ENCODE assay signal across 8 cellular contexts in the genomic region with DNA sequence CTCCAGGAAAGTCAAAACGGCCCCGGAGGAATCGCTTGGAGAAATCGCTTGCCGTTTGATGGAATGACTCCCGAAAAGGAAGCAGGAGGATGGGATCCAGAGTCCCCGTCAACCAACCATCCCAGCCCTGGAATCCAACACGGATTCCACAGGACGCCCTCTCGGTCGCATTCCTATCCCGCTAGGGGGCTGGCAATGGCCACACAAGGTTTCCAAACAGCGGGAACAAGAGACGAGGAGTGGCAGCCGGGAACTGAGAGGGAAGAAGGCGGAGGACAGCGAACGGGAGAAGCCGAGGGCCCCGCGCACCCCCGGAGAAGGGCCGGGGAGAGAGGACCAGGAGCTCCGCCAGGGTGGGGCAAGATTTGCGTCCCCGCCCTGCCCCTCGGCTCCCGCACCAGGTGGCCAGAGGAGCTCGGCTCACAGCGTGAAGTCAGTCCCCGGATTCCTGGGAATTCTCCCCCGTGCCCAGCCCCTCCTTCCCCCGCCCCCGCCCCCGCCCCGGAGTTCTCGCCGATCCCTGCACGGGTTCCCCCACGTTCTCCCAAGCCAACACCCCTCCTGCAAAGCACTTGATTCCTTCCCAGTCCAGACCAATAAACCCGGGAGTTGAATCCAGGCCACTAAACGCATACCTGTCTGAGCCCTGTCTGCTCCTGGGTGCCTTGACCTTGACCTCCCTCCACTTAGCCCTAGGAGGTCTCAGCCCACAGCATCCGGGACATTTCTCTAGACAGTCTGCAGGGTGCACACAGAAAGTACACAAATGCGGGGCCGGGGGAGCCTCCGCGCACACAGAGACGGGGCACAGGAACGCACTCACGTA. TPM values are rescaled to one million over a fixed set of nuclear protein-coding genes. Genes with fewer than 3 reads are reported as not detected.
DNase-seq lines count a peak whose midpoint lies in the region; ATAC-seq and FAIRE-seq lines count a peak whose summit lies in the region.

No MANE protein-coding gene starts in this region.

- no peak overlapping the region for H2BK120ac ChIP-seq in trophoblast cell (ENCODE audit: insufficient read depth, low read length, poor library complexity)

- H3K79me2 ChIP-seq in trophoblast cell (ENCODE audit: control insufficient read depth, insufficient read depth, low read length, poor library complexity), result no peaks in the 10 kb centered on the region

- H4K91ac ChIP-seq in trophoblast cell (ENCODE audit: low read depth, low read length), result no peak overlapping the region

- CTCF ChIA-PET in CD4-positive, alpha-beta memory T cell (lab: Charles Lee; ENCODE audit: partially characterized antibody), result no interaction called here

- WGBS in trophoblast cell (ENCODE audit: extremely low coverage, insufficient coverage, insufficient read length), result no CpG with 5 or more reads among the region's 50 CpGs

- ATAC-seq in GM18511 (IDR thresholded peaks at IDR 0.05; ENCODE audit: unreplicated experiment) (no peak), GM18517 (IDR thresholded peaks at IDR 0.05; ENCODE audit: unreplicated experiment) (no peak), HG03521 (IDR thresholded peaks at IDR 0.05; ENCODE audit: unreplicated experiment) (no peak)

- H3K27me3 Mint-ChIP-seq in CD4-positive, alpha-beta memory T cell, result no peaks in the 10 kb centered on the region

- peak overlapping the region; percentile 62 to 83 (median 76) for H3K4me3 Mint-ChIP-seq in CD4-positive, alpha-beta memory T cell

- H3K9me3 Mint-ChIP-seq in CD4-positive, alpha-beta memory T cell, result no peaks in the 10 kb centered on the region

- H3K14ac ChIP-seq in trophoblast cell (ENCODE audit: low read length), result no peak overlapping the region

- H3K23ac ChIP-seq in trophoblast cell (ENCODE audit: low read length), result no peak overlapping the region

- H3K4me2 ChIP-seq in trophoblast cell (ENCODE audit: low read length), result peak overlapping the region; percentile 57

- peak overlapping the region; percentile 47 for H4K12ac ChIP-seq in trophoblast cell (ENCODE audit: low read depth, low read length)

- H3K9ac ChIP-seq in trophoblast cell (ENCODE audit: low read length), result no peak overlapping the region

- no peak overlapping the region for H3K18ac ChIP-seq in trophoblast cell (ENCODE audit: low read length)

- H3K4me1 Mint-ChIP-seq in CD4-positive, alpha-beta memory T cell, result peaks cover 16 to 48% (median 27%) of the 10 kb centered on the region in 4 donors

- intact Hi-C loops in CD4-positive, alpha-beta memory T cell (cut with micrococcal nuclease), result loop anchor here (10.0 kb wide), 1 partner anchor 56 kb away; the partner anchor contains the start of gene L1CAM

- no peak overlapping the region for H3K27ac ChIP-seq in CD4-positive, alpha-beta memory T cell (ENCODE audit: low read depth, low read length)
- no peak overlapping the region for H3K27ac ChIP-seq in trophoblast cell (ENCODE audit: low read depth, low read length)

- H3K9me3 ChIP-seq in CD4-positive, alpha-beta memory T cell (ENCODE audit: control insufficient read depth in 1 of 2, low read length in 2 of 2), result no peaks in the 10 kb centered on the region
- H3K9me3 ChIP-seq in trophoblast cell (ENCODE audit: insufficient read depth, low read depth, low read length), result no peaks in the 10 kb centered on the region

- no peak for DNase-seq in CD4-positive, alpha-beta memory T cell
- peak; percentile 40 for DNase-seq in HuH-7 (ENCODE audit: low spot score)
- peak; percentile 7 to 11 for DNase-seq in frontal cortex (ENCODE audit: low spot score in 2 of 2)
- no peak for DNase-seq in trophoblast cell
- no peak for DNase-seq in NCI-H2227 (lab: John Stamatoyannopoulos, UW; ENCODE audit: unreplicated experiment)

- no peaks in the 10 kb centered on the region for H3K36me3 Mint-ChIP-seq in CD4-positive, alpha-beta memory T cell

- peak overlapping the region in 6 of 7 donors; percentile 48 to 73 (median 67) for H3K27ac Mint-ChIP-seq in CD4-positive, alpha-beta memory T cell

- H3K4ac ChIP-seq in trophoblast cell (ENCODE audit: low read depth, low read length), result no peak overlapping the region

- POLR2A ChIA-PET in CD4-positive, alpha-beta memory T cell (lab: Charles Lee; ENCODE audit: partially characterized antibody), result interaction anchor here (1.1 to 1.5 kb wide), 2 partner anchors 98 to 99 kb away, joined by 3 read pairs; no protein-coding TSS in a partner anchor

- H3K79me1 ChIP-seq in trophoblast cell (ENCODE audit: low read length), result no peaks in the 10 kb centered on the region

- peak overlapping the region in 1 of 2 donors; percentile 35 for H3K4me3 ChIP-seq in CD4-positive, alpha-beta memory T cell (ENCODE audit: low read length in 2 of 2)
- H3K4me3 ChIP-seq in trophoblast cell (ENCODE audit: low read depth, low read length), result no peak overlapping the region

- H2AFZ ChIP-seq in trophoblast cell (ENCODE audit: insufficient read depth, low read length, poor library complexity), result no peak overlapping the region

- H2BK5ac ChIP-seq in trophoblast cell (ENCODE audit: low read depth, low read length, poor library complexity), result no peak overlapping the region

- H3K27me3 ChIP-seq in CD4-positive, alpha-beta memory T cell (ENCODE audit: insufficient read depth, low read length), result no peaks in the 10 kb centered on the region
- H3K27me3 ChIP-seq in trophoblast cell (ENCODE audit: insufficient read depth, low read length), result peaks cover 21% of the 10 kb centered on the region

- FAIRE-seq in frontal cortex (lab: Jason Lieb, UNC), result no peak

- no peak overlapping the region for H2AK5ac ChIP-seq in trophoblast cell (ENCODE audit: low read length)

- no peak overlapping the region for H2BK12ac ChIP-seq in trophoblast cell (ENCODE audit: low read length)

- no peak overlapping the region for H4K8ac ChIP-seq in trophoblast cell (ENCODE audit: low read depth, low read length)

- peaks cover 23% of the 10 kb centered on the region for H3K4me1 ChIP-seq in CD4-positive, alpha-beta memory T cell (ENCODE audit: insufficient read depth, low read length)
- H3K4me1 ChIP-seq in trophoblast cell (ENCODE audit: control insufficient read depth in 1 of 2, insufficient read depth in 2 of 2, low read length in 2 of 2), result peaks cover 5 to 12% of the 10 kb centered on the region in 2 experiments

- H3K36me3 ChIP-seq in CD4-positive, alpha-beta memory T cell (ENCODE audit: insufficient read depth, low read length), result no peaks in the 10 kb centered on the region
- H3K36me3 ChIP-seq in trophoblast cell (ENCODE audit: control insufficient read depth in 1 of 2, insufficient read depth in 2 of 2, low read length in 2 of 2), result no peaks in the 10 kb centered on the region

RNA-seq across cellular contexts. Expression of gene PDZD4, which starts 1.4 kb away (rescaled TPM):
- total RNA-seq in CD4-positive, alpha-beta memory T cell, result 1 to 10 TPM; 4.4 to 5.0 TPM
- polyA plus RNA-seq in CD4-positive, alpha-beta memory T cell, result 1 to 10 TPM in 1 of 2 donors, under 1 TPM in 1; 0.47 to 2.7 TPM
- total RNA-seq in frontal cortex, result 165 TPM
- polyA plus RNA-seq in trophoblast cell (2013), result 0.18 and 0.29 TPM in 2 replicates

RNA-seq across cellular contexts. Expression of gene SSR4, which starts 34.5 kb away (rescaled TPM):
- total RNA-seq in CD4-positive, alpha-beta memory T cell, result 100 to 1,000 TPM; 216 to 224 TPM
- polyA plus RNA-seq in CD4-positive, alpha-beta memory T cell, result 100 to 1,000 TPM; 476 to 618 TPM
- 84.4 TPM for total RNA-seq in frontal cortex
- 386 and 412 TPM in 2 replicates for polyA plus RNA-seq in trophoblast cell (2013)

RNA-seq across cellular contexts. Expression of gene IDH3G, which starts 34.8 kb away (rescaled TPM):
- 10 to 100 TPM; 39.9 to 45.5 TPM for total RNA-seq in CD4-positive, alpha-beta memory T cell
- 100 to 1,000 TPM in 1 of 2 donors, 10 to 100 TPM in 1; 69.6 to 106 TPM for polyA plus RNA-seq in CD4-positive, alpha-beta memory T cell
- total RNA-seq in frontal cortex, result 49.7 TPM
- polyA plus RNA-seq in trophoblast cell (2013), result 51.1 and 53.7 TPM in 2 replicates

RNA-seq across cellular contexts. Expression of gene SRPK3, which starts 48.1 kb away (rescaled TPM):
- total RNA-seq in CD4-positive, alpha-beta memory T cell, result not detected
- not detected for polyA plus RNA-seq in CD4-positive, alpha-beta memory T cell
- total RNA-seq in frontal cortex, result under 0.01 TPM
- not detected in 2 replicates for polyA plus RNA-seq in trophoblast cell (2013)

RNA-seq across cellular contexts. Expression of gene L1CAM, which starts 57.0 kb away (rescaled TPM):
- 1 to 10 TPM; 1.0 to 1.8 TPM for total RNA-seq in CD4-positive, alpha-beta memory T cell
- under 1 TPM; 0.26 to 0.57 TPM for polyA plus RNA-seq in CD4-positive, alpha-beta memory T cell
- total RNA-seq in frontal cortex, result 101 TPM
- 17.7 and 21.8 TPM in 2 replicates for polyA plus RNA-seq in trophoblast cell (2013)

Comparison
In these comparisons a context has a peak if more than half of its experiments do, and no peak if none do; other contexts are left out.
1. DNase-seq: peak in HuH-7 (single experiment) and frontal cortex (2 of 2); none in CD4-positive, alpha-beta memory T cell (0 of 5), trophoblast cell (0 of 2) and NCI-H2227 (single experiment).
2. RNA of gene PDZD4, which starts 1.4 kb away (total RNA-seq): 165 TPM in frontal cortex (single experiment); 4.4 to 5.0 TPM in CD4-positive, alpha-beta memory T cell; every median in the first group is over 10 times any median in the second.